Comparison of ENCODE assay signal across 10 cellular contexts in the genomic region with DNA sequence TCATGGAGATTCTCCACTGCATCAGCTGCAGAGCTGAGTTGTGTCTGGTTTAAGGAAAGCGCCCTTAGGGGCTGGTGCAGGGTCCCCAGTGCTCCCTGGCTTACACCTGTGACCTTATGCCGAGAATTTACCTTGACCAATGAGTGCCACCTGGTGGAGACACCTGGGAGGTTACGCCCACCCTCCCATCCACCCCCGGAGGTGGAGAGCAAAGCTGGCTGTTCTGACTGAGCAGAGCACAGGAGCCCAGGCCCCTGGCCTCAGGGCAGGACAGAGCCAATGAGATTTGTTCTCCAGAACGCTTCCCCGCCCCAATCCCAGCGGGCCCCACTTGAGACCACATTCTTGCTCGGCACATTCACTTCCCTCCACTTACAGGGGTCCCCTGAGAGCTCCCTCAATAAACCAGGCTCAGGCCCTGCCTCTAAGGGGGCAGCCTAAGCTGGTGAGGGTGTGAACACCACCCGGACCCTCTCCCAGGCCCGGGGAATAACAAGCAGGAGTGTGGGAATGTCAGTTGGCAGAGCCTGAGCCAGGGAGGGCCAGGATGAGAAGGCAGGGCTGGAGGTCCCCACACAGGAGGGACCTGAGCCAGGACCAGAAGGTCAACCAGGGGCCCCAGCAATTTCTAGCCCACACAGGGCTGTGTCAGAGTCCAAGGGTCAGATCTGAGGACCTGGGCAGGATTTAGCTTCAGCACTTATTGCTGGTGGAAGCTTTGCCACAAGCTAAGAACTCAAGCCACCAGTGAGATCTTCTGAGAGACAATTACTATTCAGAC.
DNase-seq lines count a peak whose midpoint lies in the region; ATAC-seq and TF ChIP-seq lines count a peak whose summit lies in the region.
"Had no signal": no experiment of that assay in that cellular context is flagged by ENCODE, and none has a peak within 500 bp of the region (broad histone marks: within the 10 kb centered on the region; RNA-seq: fewer than 3 reads in every experiment).

No MANE protein-coding gene starts in this region.

- no peaks in the 10 kb centered on the region for H3K27me3 ChIP-seq in endodermal cell (ENCODE audit: control insufficient read depth, insufficient read depth, low read length, poor library complexity, severe bottlenecking)
- no peaks in the 10 kb centered on the region for H3K27me3 ChIP-seq in upper lobe of right lung

- intact Hi-C loops in upper lobe of right lung (cut with DNase I): no loop called here

- no peak for ATAC-seq in activated naive CD8-positive, alpha-beta T cell treated with anti-CD3 and anti-CD28 coated beads, Interleukin-2, amount 50 U/mL, for 24 hours
- peak; percentile 58 for ATAC-seq in upper lobe of right lung

- H3K27ac Mint-ChIP-seq in activated naive CD8-positive, alpha-beta T cell treated with anti-CD3 and anti-CD28 coated beads, Interleukin-2, amount 50 U/mL, for 24 hours: no peak overlapping the region
- no peak overlapping the region for H3K27ac Mint-ChIP-seq in activated naive CD8-positive, alpha-beta T cell treated with anti-CD3 and anti-CD28 coated beads for 36 hours
- H3K27ac Mint-ChIP-seq in endodermal cell: no peak overlapping the region

- WGBS in endodermal cell (ENCODE audit: insufficient coverage in 1 of 2, insufficient read length in 1 of 2), 2 experiments: 49 to 58% methylated on average over 6 to 10 of the region's 10 CpGs

- peak; percentile 85 for TF ChIP-seq CTCF in endodermal cell (conservative IDR thresholded peaks at IDR 0.05)
- TF ChIP-seq CTCF in upper lobe of right lung (IDR thresholded peaks at IDR 0.05): peak; percentile 25
- TF ChIP-seq CTCF in coronary artery (IDR thresholded peaks at IDR 0.05): no peak

- DNase-seq in activated naive CD8-positive, alpha-beta T cell treated with anti-CD3 and anti-CD28 coated beads, Interleukin-2, amount 50 U/mL, for 24 hours: peak; percentile 16
- no peak for DNase-seq in activated naive CD8-positive, alpha-beta T cell treated with anti-CD3 and anti-CD28 coated beads for 36 hours
- peak; percentile 60 for DNase-seq in NCI-H1417 treated with DMSO at 0.1 percent for 48 hours (lab: John Stamatoyannopoulos, UW)
- peak; percentile 97 for DNase-seq in endodermal cell
- DNase-seq in upper lobe of right lung: no peak
- no peak for DNase-seq in coronary artery (ENCODE audit: low spot score)
- DNase-seq in putamen (ENCODE audit: low spot score): no peak
- DNase-seq in T1000 (lab: John Stamatoyannopoulos, UW): no peak
- DNase-seq: activated gamma-delta T cell treated with Interleukin-2 at 50 U/mL for 16 hours, SHP77 treated with DMSO at 0.1 percent for 48 hours had no signal

- no peak overlapping the region for H3K4me3 ChIP-seq in endodermal cell (ENCODE audit: low read length)
- H3K4me3 ChIP-seq in upper lobe of right lung: no peak overlapping the region
- H3K4me3 ChIP-seq in coronary artery: no peak overlapping the region

- no peaks in the 10 kb centered on the region for H3K9me3 Mint-ChIP-seq in activated naive CD8-positive, alpha-beta T cell treated with anti-CD3 and anti-CD28 coated beads, Interleukin-2, amount 50 U/mL, for 24 hours
- H3K9me3 Mint-ChIP-seq in activated naive CD8-positive, alpha-beta T cell treated with anti-CD3 and anti-CD28 coated beads for 36 hours: peaks cover under 1% of the 10 kb centered on the region
- H3K9me3 Mint-ChIP-seq in endodermal cell: peaks cover 1% of the 10 kb centered on the region

- H3K36me3 ChIP-seq in endodermal cell (ENCODE audit: control insufficient read depth, insufficient read depth, low read length) (no peaks in the 10 kb centered on the region), upper lobe of right lung (no peaks in the 10 kb centered on the region)

- no peak overlapping the region for H3K4me3 Mint-ChIP-seq in activated naive CD8-positive, alpha-beta T cell treated with anti-CD3 and anti-CD28 coated beads, Interleukin-2, amount 50 U/mL, for 24 hours
- no peak overlapping the region for H3K4me3 Mint-ChIP-seq in activated naive CD8-positive, alpha-beta T cell treated with anti-CD3 and anti-CD28 coated beads for 36 hours
- no peak overlapping the region for H3K4me3 Mint-ChIP-seq in endodermal cell

- H3K9me3 ChIP-seq in endodermal cell (ENCODE audit: control insufficient read depth, low read length) (no peaks in the 10 kb centered on the region), upper lobe of right lung (no peaks in the 10 kb centered on the region)

- no peaks in the 10 kb centered on the region for H3K36me3 Mint-ChIP-seq in activated naive CD8-positive, alpha-beta T cell treated with anti-CD3 and anti-CD28 coated beads, Interleukin-2, amount 50 U/mL, for 24 hours (ENCODE audit: low read depth)
- H3K36me3 Mint-ChIP-seq in activated naive CD8-positive, alpha-beta T cell treated with anti-CD3 and anti-CD28 coated beads for 36 hours: no peaks in the 10 kb centered on the region
- no peaks in the 10 kb centered on the region for H3K36me3 Mint-ChIP-seq in endodermal cell (ENCODE audit: low read depth)

- no peaks in the 10 kb centered on the region for H3K4me1 Mint-ChIP-seq in activated naive CD8-positive, alpha-beta T cell treated with anti-CD3 and anti-CD28 coated beads, Interleukin-2, amount 50 U/mL, for 24 hours
- H3K4me1 Mint-ChIP-seq in activated naive CD8-positive, alpha-beta T cell treated with anti-CD3 and anti-CD28 coated beads for 36 hours: no peaks in the 10 kb centered on the region
- peaks cover 6% of the 10 kb centered on the region for H3K4me1 Mint-ChIP-seq in endodermal cell

- peaks cover 7% of the 10 kb centered on the region for H3K4me1 ChIP-seq in endodermal cell (ENCODE audit: control insufficient read depth, insufficient read depth, low read length)
- no peaks in the 10 kb centered on the region for H3K4me1 ChIP-seq in upper lobe of right lung

- no peak overlapping the region for H3K9ac ChIP-seq in endodermal cell (ENCODE audit: extremely low read depth, low read length, poor library complexity, severe bottlenecking)

- H3K27ac ChIP-seq in endodermal cell (ENCODE audit: low read depth, low read length): no peak overlapping the region
- H3K27ac ChIP-seq in upper lobe of right lung: no peak overlapping the region
- no peak overlapping the region for H3K27ac ChIP-seq in coronary artery

- H3K27me3 Mint-ChIP-seq in activated naive CD8-positive, alpha-beta T cell treated with anti-CD3 and anti-CD28 coated beads, Interleukin-2, amount 50 U/mL, for 24 hours: peaks cover 20% of the 10 kb centered on the region
- H3K27me3 Mint-ChIP-seq in activated naive CD8-positive, alpha-beta T cell treated with anti-CD3 and anti-CD28 coated beads for 36 hours: peaks cover 14% of the 10 kb centered on the region
- H3K27me3 Mint-ChIP-seq in endodermal cell (ENCODE audit: insufficient read depth): peaks cover 8% of the 10 kb centered on the region

Comparison
In these comparisons a context has a peak if more than half of its experiments do, and no peak if none do; other contexts are left out.
1. DNase-seq: peak in activated naive CD8-positive, alpha-beta T cell treated with anti-CD3 and anti-CD28 coated beads, Interleukin-2, amount 50 U/mL, for 24 hours (single experiment), NCI-H1417 treated with DMSO at 0.1 percent for 48 hours (single experiment) and endodermal cell (single experiment); none in activated naive CD8-positive, alpha-beta T cell treated with anti-CD3 and anti-CD28 coated beads for 36 hours (single experiment), upper lobe of right lung (single experiment), coronary artery (single experiment), putamen (single experiment) and T1000 (single experiment).